Comparison of ENCODE assay signal across 1 cellular context in genomic region chr1:109181085-109181806, GRCh38.
TF ChIP-seq lines count a peak whose summit lies in the region.

No MANE protein-coding gene starts in this region.

TF ChIP-seq in HepG2, 621 proteins besides CTCF, POLR2A, EP300 and RAD21 (continued from another document and continues in another):
- TF ChIP-seq MNT (IDR thresholded peaks at IDR 0.05) (no peak), HCFC1 (IDR thresholded peaks at IDR 0.05; ENCODE audit: low read depth, low read length) (no peak), ZNF710 (CRISPR knock-in tag; IDR thresholded peaks at IDR 0.05; ENCODE audit: borderline replicate concordance) (peak; percentile 41; the same call in 1 of the 2 replicates), TBX2 (CRISPR knock-in tag; IDR thresholded peaks at IDR 0.05; ENCODE audit: borderline replicate concordance) (peak; percentile 92), PRMT3 (CRISPR knock-in tag; IDR thresholded peaks at IDR 0.05; ENCODE audit: borderline replicate concordance, low read depth) (no peak), MIER2 (CRISPR knock-in tag; IDR thresholded peaks at IDR 0.05) (no peak), RBAK (CRISPR knock-in tag; IDR thresholded peaks at IDR 0.05) (no peak), ZFY (CRISPR knock-in tag; IDR thresholded peaks at IDR 0.05) (peak; percentile 37; the same call in 1 of the 2 replicates), ZFP36L2 (CRISPR knock-in tag; IDR thresholded peaks at IDR 0.05) (no peak), ZC3H13 (CRISPR knock-in tag; IDR thresholded peaks at IDR 0.05) (no peak), ZXDC (CRISPR knock-in tag; IDR thresholded peaks at IDR 0.05) (no peak), SIX4 (CRISPR knock-in tag; IDR thresholded peaks at IDR 0.05) (peak; percentile 86), CCDC6 (CRISPR knock-in tag; IDR thresholded peaks at IDR 0.05) (no peak), ISL2 (CRISPR knock-in tag; IDR thresholded peaks at IDR 0.05) (peak; percentile 94), ZNF232 (CRISPR knock-in tag; IDR thresholded peaks at IDR 0.05; ENCODE audit: borderline replicate concordance) (no peak), LCORL (IDR thresholded peaks at IDR 0.05) (peak; percentile 89), LCORL (CRISPR knock-in tag; IDR thresholded peaks at IDR 0.05) (peak; percentile 96), ZNF614 (CRISPR knock-in tag; IDR thresholded peaks at IDR 0.05; ENCODE audit: borderline replicate concordance) (no peak; the same call in 1 of the 2 replicates), ZBTB42 (CRISPR knock-in tag; IDR thresholded peaks at IDR 0.05) (no peak), HMG20A (CRISPR knock-in tag; IDR thresholded peaks at IDR 0.05; ENCODE audit: borderline replicate concordance) (peak; percentile 75; the same call in 1 of the 2 replicates), POGZ (CRISPR knock-in tag; IDR thresholded peaks at IDR 0.05) (no peak; the same call in none of the 2 replicates), ZNF318 (CRISPR knock-in tag; IDR thresholded peaks at IDR 0.05) (no peak; the same call in 1 of the 2 replicates), SIX1 (CRISPR knock-in tag; IDR thresholded peaks at IDR 0.05; ENCODE audit: borderline replicate concordance) (peak; percentile 97), NKX3-1 (CRISPR knock-in tag; IDR thresholded peaks at IDR 0.05) (no peak), FOXJ3 (CRISPR knock-in tag; IDR thresholded peaks at IDR 0.05; ENCODE audit: borderline replicate concordance) (peak; percentile 62; the same call in 1 of the 2 replicates), ZNF557 (CRISPR knock-in tag; IDR thresholded peaks at IDR 0.05) (0 out of 2 replicates have a peak, but pooled peaks have one; percentile 82), GZF1 (CRISPR knock-in tag; IDR thresholded peaks at IDR 0.05) (no peak), MAFK (conservative IDR thresholded peaks at IDR 0.05 in 1 of 2, IDR thresholded peaks at IDR 0.05 in 1 of 2; ENCODE audit: low read length in 2 of 2) (peak; percentile 20 to 41; a peak in 2 of 4 replicates), ZNF781 (CRISPR knock-in tag; IDR thresholded peaks at IDR 0.05; ENCODE audit: borderline replicate concordance, not compliant biosample characterization) (no peak)
- TF ChIP-seq, protein P1, sequence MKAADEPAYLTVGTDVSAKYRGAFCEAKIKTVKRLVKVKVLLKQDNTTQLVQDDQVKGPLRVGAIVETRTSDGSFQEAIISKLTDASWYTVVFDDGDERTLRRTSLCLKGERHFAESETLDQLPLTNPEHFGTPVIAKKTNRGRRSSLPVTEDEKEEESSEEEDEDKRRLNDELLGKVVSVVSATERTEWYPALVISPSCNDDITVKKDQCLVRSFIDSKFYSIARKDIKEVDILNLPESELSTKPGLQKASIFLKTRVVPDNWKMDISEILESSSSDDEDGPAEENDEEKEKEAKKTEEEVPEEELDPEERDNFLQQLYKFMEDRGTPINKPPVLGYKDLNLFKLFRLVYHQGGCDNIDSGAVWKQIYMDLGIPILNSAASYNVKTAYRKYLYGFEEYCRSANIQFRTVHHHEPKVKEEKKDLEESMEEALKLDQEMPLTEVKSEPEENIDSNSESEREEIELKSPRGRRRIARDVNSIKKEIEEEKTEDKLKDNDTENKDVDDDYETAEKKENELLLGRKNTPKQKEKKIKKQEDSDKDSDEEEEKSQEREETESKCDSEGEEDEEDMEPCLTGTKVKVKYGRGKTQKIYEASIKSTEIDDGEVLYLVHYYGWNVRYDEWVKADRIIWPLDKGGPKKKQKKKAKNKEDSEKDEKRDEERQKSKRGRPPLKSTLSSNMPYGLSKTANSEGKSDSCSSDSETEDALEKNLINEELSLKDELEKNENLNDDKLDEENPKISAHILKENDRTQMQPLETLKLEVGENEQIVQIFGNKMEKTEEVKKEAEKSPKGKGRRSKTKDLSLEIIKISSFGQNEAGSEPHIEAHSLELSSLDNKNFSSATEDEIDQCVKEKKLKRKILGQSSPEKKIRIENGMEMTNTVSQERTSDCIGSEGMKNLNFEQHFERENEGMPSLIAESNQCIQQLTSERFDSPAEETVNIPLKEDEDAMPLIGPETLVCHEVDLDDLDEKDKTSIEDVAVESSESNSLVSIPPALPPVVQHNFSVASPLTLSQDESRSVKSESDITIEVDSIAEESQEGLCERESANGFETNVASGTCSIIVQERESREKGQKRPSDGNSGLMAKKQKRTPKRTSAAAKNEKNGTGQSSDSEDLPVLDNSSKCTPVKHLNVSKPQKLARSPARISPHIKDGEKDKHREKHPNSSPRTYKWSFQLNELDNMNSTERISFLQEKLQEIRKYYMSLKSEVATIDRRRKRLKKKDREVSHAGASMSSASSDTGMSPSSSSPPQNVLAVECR (CRISPR knock-in tag; IDR thresholded peaks at IDR 0.05; ENCODE audit: borderline replicate concordance) = peak; percentile 57; the same call in 1 of the 2 replicates
- TF ChIP-seq, protein P2, sequence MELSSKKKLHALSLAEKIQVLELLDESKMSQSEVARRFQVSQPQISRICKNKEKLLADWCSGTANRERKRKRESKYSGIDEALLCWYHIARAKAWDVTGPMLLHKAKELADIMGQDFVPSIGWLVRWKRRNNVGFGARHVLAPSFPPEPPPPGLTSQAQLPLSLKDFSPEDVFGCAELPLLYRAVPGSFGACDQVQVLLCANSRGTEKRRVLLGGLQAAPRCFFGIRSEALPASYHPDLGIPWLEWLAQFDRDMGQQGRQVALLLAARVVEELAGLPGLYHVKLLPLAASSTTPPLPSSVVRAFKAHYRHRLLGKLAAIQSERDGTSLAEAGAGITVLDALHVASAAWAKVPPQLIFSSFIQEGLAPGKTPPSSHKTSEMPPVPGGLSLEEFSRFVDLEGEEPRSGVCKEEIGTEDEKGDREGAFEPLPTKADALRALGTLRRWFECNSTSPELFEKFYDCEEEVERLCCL (CRISPR knock-in tag; IDR thresholded peaks at IDR 0.05; ENCODE audit: borderline replicate concordance) = no peak
